1 cellular context compared by ENCODE assay signal in the genomic region with DNA sequence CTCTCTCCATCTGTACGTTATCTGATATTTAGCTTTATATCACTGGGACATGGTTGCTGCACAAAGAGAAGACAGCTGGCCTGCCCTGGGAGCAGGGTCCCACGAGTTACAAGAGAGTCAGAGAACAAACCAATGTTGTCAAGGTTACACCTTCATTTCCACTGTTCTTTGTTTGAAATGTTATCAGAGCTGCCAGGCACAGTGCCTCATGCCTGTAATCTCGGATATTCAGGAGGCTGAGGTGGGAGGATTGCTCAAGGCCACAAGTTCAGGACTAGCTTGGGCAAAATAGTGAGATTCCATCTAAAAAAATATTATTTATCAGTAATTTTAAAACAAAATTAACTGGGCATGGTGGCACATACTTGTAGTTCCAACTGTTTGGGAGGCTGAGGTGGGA.
TF ChIP-seq lines count a peak whose summit lies in the region.

No MANE protein-coding gene starts in this region.

TF ChIP-seq in HepG2, 621 proteins besides CTCF, POLR2A, EP300 and RAD21:
- no peak for TF ChIP-seq SYNCRIP (IDR thresholded peaks at IDR 0.05; ENCODE audit: insufficient read depth, low read depth, low read length)
- no peak for TF ChIP-seq MXI1 (IDR thresholded peaks at IDR 0.05; ENCODE audit: borderline replicate concordance, low read depth, low read length)
- no peak for TF ChIP-seq ZNF605 (CRISPR knock-in tag; IDR thresholded peaks at IDR 0.05)
- TF ChIP-seq REPIN1 (CRISPR knock-in tag; IDR thresholded peaks at IDR 0.05; ENCODE audit: borderline replicate concordance, low read depth) = no peak
- TF ChIP-seq PRMT3 (CRISPR knock-in tag; IDR thresholded peaks at IDR 0.05; ENCODE audit: borderline replicate concordance, low read depth) = no peak
- TF ChIP-seq ZNF263 (CRISPR knock-in tag; IDR thresholded peaks at IDR 0.05) = no peak
- TF ChIP-seq MEIS1 (CRISPR knock-in tag; IDR thresholded peaks at IDR 0.05; ENCODE audit: borderline replicate concordance) = no peak
- no peak for TF ChIP-seq YY1 (IDR thresholded peaks at IDR 0.05; ENCODE audit: insufficient read depth, insufficient replicate concordance, low read depth, low read length)
- no peak for TF ChIP-seq ARID2 (CRISPR knock-in tag; IDR thresholded peaks at IDR 0.05; ENCODE audit: borderline replicate concordance)
- TF ChIP-seq, protein P1, sequence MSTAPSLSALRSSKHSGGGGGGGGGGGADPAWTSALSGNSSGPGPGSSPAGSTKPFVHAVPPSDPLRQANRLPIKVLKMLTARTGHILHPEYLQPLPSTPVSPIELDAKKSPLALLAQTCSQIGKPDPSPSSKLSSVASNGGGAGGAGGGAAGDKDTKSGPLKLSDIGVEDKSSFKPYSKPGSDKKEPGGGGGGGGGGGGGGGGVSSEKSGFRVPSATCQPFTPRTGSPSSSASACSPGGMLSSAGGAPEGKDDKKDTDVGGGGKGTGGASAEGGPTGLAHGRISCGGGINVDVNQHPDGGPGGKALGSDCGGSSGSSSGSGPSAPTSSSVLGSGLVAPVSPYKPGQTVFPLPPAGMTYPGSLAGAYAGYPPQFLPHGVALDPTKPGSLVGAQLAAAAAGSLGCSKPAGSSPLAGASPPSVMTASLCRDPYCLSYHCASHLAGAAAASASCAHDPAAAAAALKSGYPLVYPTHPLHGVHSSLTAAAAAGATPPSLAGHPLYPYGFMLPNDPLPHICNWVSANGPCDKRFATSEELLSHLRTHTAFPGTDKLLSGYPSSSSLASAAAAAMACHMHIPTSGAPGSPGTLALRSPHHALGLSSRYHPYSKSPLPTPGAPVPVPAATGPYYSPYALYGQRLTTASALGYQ (CRISPR knock-in tag; IDR thresholded peaks at IDR 0.05) = no peak
- TF ChIP-seq NCOA1 (CRISPR knock-in tag; IDR thresholded peaks at IDR 0.05) = no peak
- TF ChIP-seq PAX8 (CRISPR knock-in tag; IDR thresholded peaks at IDR 0.05; ENCODE audit: borderline replicate concordance) = no peak
- no peak for TF ChIP-seq SOX6 (IDR thresholded peaks at IDR 0.05)
- peak; percentile 46; the same call in 1 of the 2 replicates for TF ChIP-seq SOX6 (CRISPR knock-in tag; IDR thresholded peaks at IDR 0.05)
- TF ChIP-seq, protein P2, sequence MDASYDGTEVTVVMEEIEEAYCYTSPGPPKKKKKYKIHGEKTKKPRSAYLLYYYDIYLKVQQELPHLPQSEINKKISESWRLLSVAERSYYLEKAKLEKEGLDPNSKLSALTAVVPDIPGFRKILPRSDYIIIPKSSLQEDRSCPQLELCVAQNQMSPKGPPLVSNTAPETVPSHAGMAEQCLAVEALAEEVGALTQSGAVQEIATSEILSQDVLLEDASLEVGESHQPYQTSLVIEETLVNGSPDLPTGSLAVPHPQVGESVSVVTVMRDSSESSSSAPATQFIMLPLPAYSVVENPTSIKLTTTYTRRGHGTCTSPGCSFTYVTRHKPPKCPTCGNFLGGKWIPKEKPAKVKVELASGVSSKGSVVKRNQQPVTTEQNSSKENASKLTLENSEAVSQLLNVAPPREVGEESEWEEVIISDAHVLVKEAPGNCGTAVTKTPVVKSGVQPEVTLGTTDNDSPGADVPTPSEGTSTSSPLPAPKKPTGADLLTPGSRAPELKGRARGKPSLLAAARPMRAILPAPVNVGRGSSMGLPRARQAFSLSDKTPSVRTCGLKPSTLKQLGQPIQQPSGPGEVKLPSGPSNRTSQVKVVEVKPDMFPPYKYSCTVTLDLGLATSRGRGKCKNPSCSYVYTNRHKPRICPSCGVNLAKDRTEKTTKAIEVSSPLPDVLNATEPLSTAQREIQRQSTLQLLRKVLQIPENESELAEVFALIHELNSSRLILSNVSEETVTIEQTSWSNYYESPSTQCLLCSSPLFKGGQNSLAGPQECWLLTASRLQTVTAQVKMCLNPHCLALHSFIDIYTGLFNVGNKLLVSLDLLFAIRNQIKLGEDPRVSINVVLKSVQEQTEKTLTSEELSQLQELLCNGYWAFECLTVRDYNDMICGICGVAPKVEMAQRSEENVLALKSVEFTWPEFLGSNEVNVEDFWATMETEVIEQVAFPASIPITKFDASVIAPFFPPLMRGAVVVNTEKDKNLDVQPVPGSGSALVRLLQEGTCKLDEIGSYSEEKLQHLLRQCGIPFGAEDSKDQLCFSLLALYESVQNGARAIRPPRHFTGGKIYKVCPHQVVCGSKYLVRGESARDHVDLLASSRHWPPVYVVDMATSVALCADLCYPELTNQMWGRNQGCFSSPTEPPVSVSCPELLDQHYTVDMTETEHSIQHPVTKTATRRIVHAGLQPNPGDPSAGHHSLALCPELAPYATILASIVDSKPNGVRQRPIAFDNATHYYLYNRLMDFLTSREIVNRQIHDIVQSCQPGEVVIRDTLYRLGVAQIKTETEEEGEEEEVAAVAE (CRISPR knock-in tag; IDR thresholded peaks at IDR 0.05; ENCODE audit: borderline replicate concordance) = no peak
- no peak for TF ChIP-seq RARA (CRISPR knock-in tag; IDR thresholded peaks at IDR 0.05)
- no peak for TF ChIP-seq ZNF124 (CRISPR knock-in tag; IDR thresholded peaks at IDR 0.05)
- peak; percentile 48; the same call in 1 of the 2 replicates for TF ChIP-seq RFX1 (IDR thresholded peaks at IDR 0.05)
- no peak for TF ChIP-seq MEIS2 (CRISPR knock-in tag; IDR thresholded peaks at IDR 0.05)
- TF ChIP-seq SRSF9 (IDR thresholded peaks at IDR 0.05; ENCODE audit: borderline replicate concordance, insufficient read depth, low read depth, low read length, poor library complexity, severe bottlenecking) = no peak
- TF ChIP-seq TBX2 (CRISPR knock-in tag; IDR thresholded peaks at IDR 0.05; ENCODE audit: borderline replicate concordance) = no peak
- TF ChIP-seq ZSCAN9 (CRISPR knock-in tag; IDR thresholded peaks at IDR 0.05; ENCODE audit: borderline replicate concordance) = no peak
- TF ChIP-seq FOXK2 (IDR thresholded peaks at IDR 0.05) = no peak
- peak; percentile 76; the same call in 1 of the 2 replicates for TF ChIP-seq ZMYM2 (CRISPR knock-in tag; IDR thresholded peaks at IDR 0.05)
- TF ChIP-seq THYN1 (CRISPR knock-in tag; IDR thresholded peaks at IDR 0.05; ENCODE audit: borderline replicate concordance, low read depth) = no peak
- no peak for TF ChIP-seq PCBP2 (optimal IDR thresholded peaks at IDR 0.05; ENCODE audit: low read depth, low read length, poor library complexity, severe bottlenecking)
- no peak for TF ChIP-seq RBM39 (IDR thresholded peaks at IDR 0.05; ENCODE audit: low read depth, low read length, poor library complexity, severe bottlenecking)
- no peak for TF ChIP-seq KLF16 (CRISPR knock-in tag; IDR thresholded peaks at IDR 0.05)
- 0 out of 2 replicates have a peak, but pooled peaks have one; percentile 8 for TF ChIP-seq SALL1 (CRISPR knock-in tag; IDR thresholded peaks at IDR 0.05)
- TF ChIP-seq ELF4 (CRISPR knock-in tag; IDR thresholded peaks at IDR 0.05; ENCODE audit: borderline replicate concordance) = no peak
- TF ChIP-seq SAP130 (CRISPR knock-in tag; IDR thresholded peaks at IDR 0.05; ENCODE audit: low read depth) = peak; percentile 41; the same call in 1 of the 2 replicates
- 0 out of 2 replicates have a peak, but pooled peaks have one; percentile 20 for TF ChIP-seq HNF4A (CRISPR knock-in tag; IDR thresholded peaks at IDR 0.05)
- no peak for TF ChIP-seq ATF5 (CRISPR knock-in tag; IDR thresholded peaks at IDR 0.05; ENCODE audit: low read depth)
- TF ChIP-seq, protein P3, sequence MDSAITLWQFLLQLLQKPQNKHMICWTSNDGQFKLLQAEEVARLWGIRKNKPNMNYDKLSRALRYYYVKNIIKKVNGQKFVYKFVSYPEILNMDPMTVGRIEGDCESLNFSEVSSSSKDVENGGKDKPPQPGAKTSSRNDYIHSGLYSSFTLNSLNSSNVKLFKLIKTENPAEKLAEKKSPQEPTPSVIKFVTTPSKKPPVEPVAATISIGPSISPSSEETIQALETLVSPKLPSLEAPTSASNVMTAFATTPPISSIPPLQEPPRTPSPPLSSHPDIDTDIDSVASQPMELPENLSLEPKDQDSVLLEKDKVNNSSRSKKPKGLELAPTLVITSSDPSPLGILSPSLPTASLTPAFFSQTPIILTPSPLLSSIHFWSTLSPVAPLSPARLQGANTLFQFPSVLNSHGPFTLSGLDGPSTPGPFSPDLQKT (CRISPR knock-in tag; IDR thresholded peaks at IDR 0.05; ENCODE audit: borderline replicate concordance) = no peak
- peak; percentile 69; the same call in 1 of the 2 replicates for TF ChIP-seq ZMYM3 (CRISPR knock-in tag; IDR thresholded peaks at IDR 0.05)
- TF ChIP-seq ZNF567 (CRISPR knock-in tag; IDR thresholded peaks at IDR 0.05; ENCODE audit: borderline replicate concordance) = no peak
- peak; percentile 96 for TF ChIP-seq ZNF770 (CRISPR knock-in tag; IDR thresholded peaks at IDR 0.05)
- TF ChIP-seq ZNF576 (CRISPR knock-in tag; IDR thresholded peaks at IDR 0.05) = no peak
- TF ChIP-seq SOX5 (CRISPR knock-in tag; IDR thresholded peaks at IDR 0.05; ENCODE audit: borderline replicate concordance) = peak; percentile 53; the same call in 1 of the 2 replicates
- TF ChIP-seq ZNF775 (CRISPR knock-in tag; IDR thresholded peaks at IDR 0.05; ENCODE audit: borderline replicate concordance) = no peak
- no peak for TF ChIP-seq MATR3 (CRISPR knock-in tag; IDR thresholded peaks at IDR 0.05)
- TF ChIP-seq, protein P4, sequence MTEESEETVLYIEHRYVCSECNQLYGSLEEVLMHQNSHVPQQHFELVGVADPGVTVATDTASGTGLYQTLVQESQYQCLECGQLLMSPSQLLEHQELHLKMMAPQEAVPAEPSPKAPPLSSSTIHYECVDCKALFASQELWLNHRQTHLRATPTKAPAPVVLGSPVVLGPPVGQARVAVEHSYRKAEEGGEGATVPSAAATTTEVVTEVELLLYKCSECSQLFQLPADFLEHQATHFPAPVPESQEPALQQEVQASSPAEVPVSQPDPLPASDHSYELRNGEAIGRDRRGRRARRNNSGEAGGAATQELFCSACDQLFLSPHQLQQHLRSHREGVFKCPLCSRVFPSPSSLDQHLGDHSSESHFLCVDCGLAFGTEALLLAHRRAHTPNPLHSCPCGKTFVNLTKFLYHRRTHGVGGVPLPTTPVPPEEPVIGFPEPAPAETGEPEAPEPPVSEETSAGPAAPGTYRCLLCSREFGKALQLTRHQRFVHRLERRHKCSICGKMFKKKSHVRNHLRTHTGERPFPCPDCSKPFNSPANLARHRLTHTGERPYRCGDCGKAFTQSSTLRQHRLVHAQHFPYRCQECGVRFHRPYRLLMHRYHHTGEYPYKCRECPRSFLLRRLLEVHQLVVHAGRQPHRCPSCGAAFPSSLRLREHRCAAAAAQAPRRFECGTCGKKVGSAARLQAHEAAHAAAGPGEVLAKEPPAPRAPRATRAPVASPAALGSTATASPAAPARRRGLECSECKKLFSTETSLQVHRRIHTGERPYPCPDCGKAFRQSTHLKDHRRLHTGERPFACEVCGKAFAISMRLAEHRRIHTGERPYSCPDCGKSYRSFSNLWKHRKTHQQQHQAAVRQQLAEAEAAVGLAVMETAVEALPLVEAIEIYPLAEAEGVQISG (CRISPR knock-in tag; IDR thresholded peaks at IDR 0.05) = no peak
- TF ChIP-seq MTF1 (CRISPR knock-in tag; IDR thresholded peaks at IDR 0.05) = no peak
- TF ChIP-seq RCOR2 (CRISPR knock-in tag; IDR thresholded peaks at IDR 0.05) = peak; percentile 63; the same call in 1 of the 2 replicates
- TF ChIP-seq AHR (CRISPR knock-in tag; IDR thresholded peaks at IDR 0.05) = no peak
- TF ChIP-seq, protein P5, sequence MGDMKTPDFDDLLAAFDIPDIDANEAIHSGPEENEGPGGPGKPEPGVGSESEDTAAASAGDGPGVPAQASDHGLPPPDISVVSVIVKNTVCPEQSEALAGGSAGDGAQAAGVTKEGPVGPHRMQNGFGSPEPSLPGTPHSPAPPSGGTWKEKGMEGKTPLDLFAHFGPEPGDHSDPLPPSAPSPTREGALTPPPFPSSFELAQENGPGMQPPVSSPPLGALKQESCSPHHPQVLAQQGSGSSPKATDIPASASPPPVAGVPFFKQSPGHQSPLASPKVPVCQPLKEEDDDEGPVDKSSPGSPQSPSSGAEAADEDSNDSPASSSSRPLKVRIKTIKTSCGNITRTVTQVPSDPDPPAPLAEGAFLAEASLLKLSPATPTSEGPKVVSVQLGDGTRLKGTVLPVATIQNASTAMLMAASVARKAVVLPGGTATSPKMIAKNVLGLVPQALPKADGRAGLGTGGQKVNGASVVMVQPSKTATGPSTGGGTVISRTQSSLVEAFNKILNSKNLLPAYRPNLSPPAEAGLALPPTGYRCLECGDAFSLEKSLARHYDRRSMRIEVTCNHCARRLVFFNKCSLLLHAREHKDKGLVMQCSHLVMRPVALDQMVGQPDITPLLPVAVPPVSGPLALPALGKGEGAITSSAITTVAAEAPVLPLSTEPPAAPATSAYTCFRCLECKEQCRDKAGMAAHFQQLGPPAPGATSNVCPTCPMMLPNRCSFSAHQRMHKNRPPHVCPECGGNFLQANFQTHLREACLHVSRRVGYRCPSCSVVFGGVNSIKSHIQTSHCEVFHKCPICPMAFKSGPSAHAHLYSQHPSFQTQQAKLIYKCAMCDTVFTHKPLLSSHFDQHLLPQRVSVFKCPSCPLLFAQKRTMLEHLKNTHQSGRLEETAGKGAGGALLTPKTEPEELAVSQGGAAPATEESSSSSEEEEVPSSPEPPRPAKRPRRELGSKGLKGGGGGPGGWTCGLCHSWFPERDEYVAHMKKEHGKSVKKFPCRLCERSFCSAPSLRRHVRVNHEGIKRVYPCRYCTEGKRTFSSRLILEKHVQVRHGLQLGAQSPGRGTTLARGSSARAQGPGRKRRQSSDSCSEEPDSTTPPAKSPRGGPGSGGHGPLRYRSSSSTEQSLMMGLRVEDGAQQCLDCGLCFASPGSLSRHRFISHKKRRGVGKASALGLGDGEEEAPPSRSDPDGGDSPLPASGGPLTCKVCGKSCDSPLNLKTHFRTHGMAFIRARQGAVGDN (CRISPR knock-in tag; IDR thresholded peaks at IDR 0.05) = no peak
- TF ChIP-seq HOXA7 (CRISPR knock-in tag; IDR thresholded peaks at IDR 0.05) = no peak
- TF ChIP-seq SOX13 (IDR thresholded peaks at IDR 0.05) = no peak
- peak in 1 of 2 experiments; percentile 73; a peak in 2 of 4 replicates for TF ChIP-seq SOX13 (CRISPR knock-in tag; conservative IDR thresholded peaks at IDR 0.05 in 1 of 2, IDR thresholded peaks at IDR 0.05 in 1 of 2)
